12 cellular contexts compared by ENCODE assay signal in the genomic region with DNA sequence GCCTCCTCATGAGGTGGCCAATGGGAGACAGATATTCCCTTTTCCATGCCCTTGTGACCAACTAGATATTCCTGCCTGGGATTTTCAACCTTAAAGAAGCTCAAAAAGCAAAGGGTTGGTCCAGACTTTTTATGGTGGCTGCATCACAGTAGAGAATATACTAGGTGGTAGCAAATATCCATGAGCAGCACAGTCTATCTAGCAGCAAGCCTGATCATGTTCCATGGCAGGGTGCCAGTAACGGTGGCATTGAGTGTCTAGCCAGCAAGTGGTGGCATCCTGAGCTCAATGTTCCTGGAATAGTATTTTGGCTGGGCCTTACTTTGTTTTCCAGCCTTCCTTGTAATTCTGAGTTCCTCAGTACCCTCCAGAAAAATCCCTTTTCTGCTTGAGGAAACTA. TPM values are rescaled to one million over a fixed set of nuclear protein-coding genes. Genes with fewer than 3 reads are reported as not detected.
A peak's percentile ranks its signal among the peaks of the same experiment; 100 is the strongest.
DNase-seq lines count a peak whose midpoint lies in the region; ATAC-seq and TF ChIP-seq lines count a peak whose summit lies in the region.
"Had no signal": no experiment of that assay in that cellular context is flagged by ENCODE, and none has a peak within 500 bp of the region (broad histone marks: within the 10 kb centered on the region; RNA-seq: fewer than 3 reads in every experiment).

No MANE protein-coding gene starts in this region.

- H3K27me3 Mint-ChIP-seq in activated CD8-positive, alpha-beta T cell treated with anti-CD3 and anti-CD28 coated beads, Interleukin-2, amount 10 ng/mL, durations not matched to agents 7 days and 5 days (ENCODE audit: low read depth), result no peaks in the 10 kb centered on the region

- ATAC-seq in heart right ventricle (peak in 7 of 8 donors; percentile 55 to 96 (median 88)), GM21737 (IDR thresholded peaks at IDR 0.05; ENCODE audit: unreplicated experiment) (no peak), HG02938 (IDR thresholded peaks at IDR 0.05; ENCODE audit: unreplicated experiment) (no peak)
- ATAC-seq in activated CD8-positive, alpha-beta T cell treated with anti-CD3 and anti-CD28 coated beads, Interleukin-2, amount 10 ng/mL, durations not matched to agents 7 days and 5 days, result no peak

- H3K36me3 Mint-ChIP-seq in activated CD8-positive, alpha-beta T cell treated with anti-CD3 and anti-CD28 coated beads, Interleukin-2, amount 10 ng/mL, durations not matched to agents 7 days and 5 days (ENCODE audit: low read depth), result peaks cover 5% of the 10 kb centered on the region

- H3K4me3 Mint-ChIP-seq in activated CD8-positive, alpha-beta T cell treated with anti-CD3 and anti-CD28 coated beads, Interleukin-2, amount 10 ng/mL, durations not matched to agents 7 days and 5 days, result no peak overlapping the region
- H3K4me3 Mint-ChIP-seq: nephron progenitor cell had no signal

- POLR2A ChIA-PET in activated CD8-positive, alpha-beta T cell treated with anti-CD3 and anti-CD28 coated beads, Interleukin-2, amount 10 ng/mL, durations not matched to agents 7 days and 5 days (lab: Charles Lee), result no interaction called here

- TF ChIP-seq CTCF in LNCaP clone FGC (IDR thresholded peaks at IDR 0.05; ENCODE audit: control insufficient read depth, extremely low read depth, insufficient read depth), result no peak
- peak in 2 of 9 donors; percentile 13 to 35 for TF ChIP-seq CTCF in heart right ventricle (IDR thresholded peaks at IDR 0.05)

- intact Hi-C loops in heart right ventricle (cut with DNase I), result no loop called here

- H3K27ac Mint-ChIP-seq in activated CD8-positive, alpha-beta T cell treated with anti-CD3 and anti-CD28 coated beads, Interleukin-2, amount 10 ng/mL, durations not matched to agents 7 days and 5 days, result no peak overlapping the region
- H3K27ac Mint-ChIP-seq: nephron progenitor cell had no signal

- 40 to 47% methylated on average over 1 of the region's 1 CpG for WGBS in heart right ventricle, 2 donors

- H3K36me3 ChIP-seq in heart right ventricle, result no peaks in the 10 kb centered on the region

- CTCF ChIA-PET in activated CD8-positive, alpha-beta T cell treated with anti-CD3 and anti-CD28 coated beads, Interleukin-2, amount 10 ng/mL, durations not matched to agents 7 days and 5 days (lab: Charles Lee), result interaction anchor here (1.0 to 2.4 kb wide), 3 partner anchors 44 to 81 kb away, joined by 3 to 9 read pairs (median 3); a partner anchor contains a TSS

- H3K4me1 ChIP-seq in heart right ventricle, result peaks cover 0 to 3% (median 0%) of the 10 kb centered on the region in 9 donors
- H3K4me1 ChIP-seq: BLaER1 had no signal

- H3K27me3 ChIP-seq in heart right ventricle, result no peaks in the 10 kb centered on the region
- H3K27me3 ChIP-seq: BLaER1 had no signal

- DNase-seq in DMS 273 (lab: John Stamatoyannopoulos, UW; ENCODE audit: unreplicated experiment) (peak; percentile 83), LNCaP clone FGC (ENCODE audit: low read depth) (peak; percentile 10), SHP77 (lab: John Stamatoyannopoulos, UW) (peak; percentile 59 to 92), heart right ventricle (peak; percentile 52 to 67), NCI-H226 (no peak)
- DNase-seq in activated CD8-positive, alpha-beta T cell treated with anti-CD3 and anti-CD28 coated beads, Interleukin-2, amount 10 ng/mL, durations not matched to agents 7 days and 5 days, result no peak
- DNase-seq: NCI-H524 treated with DMSO at 0.1 percent for 48 hours, nephron progenitor cell had no signal

- H3K4me3 ChIP-seq in LNCaP clone FGC (ENCODE audit: low read depth, low read length) (no peak overlapping the region), heart right ventricle (no peak overlapping the region)
- H3K4me3 ChIP-seq: BLaER1 had no signal

- no peaks in the 10 kb centered on the region for H3K4me1 Mint-ChIP-seq in activated CD8-positive, alpha-beta T cell treated with anti-CD3 and anti-CD28 coated beads, Interleukin-2, amount 10 ng/mL, durations not matched to agents 7 days and 5 days (ENCODE audit: low read depth)
- H3K4me1 Mint-ChIP-seq: nephron progenitor cell had no signal

- no peaks in the 10 kb centered on the region for H3K9me3 ChIP-seq in heart right ventricle
- H3K9me3 ChIP-seq: BLaER1 had no signal

- H3K9me3 Mint-ChIP-seq in activated CD8-positive, alpha-beta T cell treated with anti-CD3 and anti-CD28 coated beads, Interleukin-2, amount 10 ng/mL, durations not matched to agents 7 days and 5 days (ENCODE audit: insufficient read depth), result no peaks in the 10 kb centered on the region
- H3K9me3 Mint-ChIP-seq: nephron progenitor cell had no signal

- H3K27ac ChIP-seq in heart right ventricle, result peak overlapping the region in 2 of 10 donors; percentile 9 to 45
- H3K27ac ChIP-seq: BLaER1 had no signal

RNA-seq across cellular contexts. Expression of a gene that starts 25.8 kb away (rescaled TPM):
- under 1 TPM in 5 of 10 donors, not detected in 5; 0.13 to 0.74 (median 0.38) TPM for total RNA-seq in heart right ventricle
- polyA plus RNA-seq in heart right ventricle, result under 1 TPM in 1 of 2 donors, not detected in 1; 0.03 TPM
- 10 to 100 TPM; 15.0 to 18.3 TPM for total RNA-seq in activated CD8-positive, alpha-beta T cell treated with anti-CD3 and anti-CD28 coated beads, Interleukin-2, amount 10 ng/mL, durations not matched to agents 7 days and 5 days

RNA-seq across cellular contexts. Expression of a gene that starts 31.4 kb away (rescaled TPM):
- 1 to 10 TPM in 1 of 10 donors, under 1 TPM in 8, not detected in 1; 0.15 to 1.7 (median 0.87) TPM for total RNA-seq in heart right ventricle
- 1 to 10 TPM in 1 of 2 donors, under 1 TPM in 1; 0.59 to 1.4 TPM for polyA plus RNA-seq in heart right ventricle
- under 1 TPM; 0.16 to 0.18 TPM for total RNA-seq in activated CD8-positive, alpha-beta T cell treated with anti-CD3 and anti-CD28 coated beads, Interleukin-2, amount 10 ng/mL, durations not matched to agents 7 days and 5 days
- total RNA-seq: endothelial cell of umbilical vein had no signal

RNA-seq across cellular contexts. Expression of a gene that starts 32.3 kb away (rescaled TPM):
- 10 to 100 TPM; 20.4 to 29.9 (median 25.1) TPM for total RNA-seq in heart right ventricle
- 10 to 100 TPM in 1 of 2 donors, 1 to 10 TPM in 1; 8.8 to 14.9 TPM for polyA plus RNA-seq in heart right ventricle
- total RNA-seq in activated CD8-positive, alpha-beta T cell treated with anti-CD3 and anti-CD28 coated beads, Interleukin-2, amount 10 ng/mL, durations not matched to agents 7 days and 5 days, result 10 to 100 TPM; 26.9 to 29.9 TPM

RNA-seq across cellular contexts. Expression of a gene that starts 46.7 kb away (rescaled TPM):
- 10 to 100 TPM; 31.9 to 57.3 (median 48.3) TPM for total RNA-seq in heart right ventricle
- 10 to 100 TPM; 11.9 to 22.4 TPM for polyA plus RNA-seq in heart right ventricle
- 10 to 100 TPM; 53.1 to 55.0 TPM for total RNA-seq in activated CD8-positive, alpha-beta T cell treated with anti-CD3 and anti-CD28 coated beads, Interleukin-2, amount 10 ng/mL, durations not matched to agents 7 days and 5 days

Comparison
In these comparisons a context has a peak if more than half of its experiments do, and no peak if none do; other contexts are left out.
1. DNase-seq: peak in DMS 273 (single experiment), LNCaP clone FGC (single experiment), SHP77 (2 of 2) and heart right ventricle (2 of 2); none in activated CD8-positive, alpha-beta T cell treated with anti-CD3 and anti-CD28 coated beads, Interleukin-2, amount 10 ng/mL, durations not matched to agents 7 days and 5 days (single experiment) and NCI-H226 (single experiment).
2. ATAC-seq: peak in heart right ventricle (7 of 8); none in activated CD8-positive, alpha-beta T cell treated with anti-CD3 and anti-CD28 coated beads, Interleukin-2, amount 10 ng/mL, durations not matched to agents 7 days and 5 days (single experiment), GM21737 (single experiment) and HG02938 (single experiment).
3. RNA of a gene that starts 25.8 kb away (total RNA-seq): 15.0 to 18.3 TPM in activated CD8-positive, alpha-beta T cell treated with anti-CD3 and anti-CD28 coated beads, Interleukin-2, amount 10 ng/mL, durations not matched to agents 7 days and 5 days; 0.13 to 0.74 TPM in heart right ventricle; every median in the first group is over 4 times any median in the second.